In genomic region chr7:2759736-2760097, GRCh38 we compare ENCODE assay signal across 9 cellular contexts.
DNase-seq lines count a peak whose midpoint lies in the region; ATAC-seq and TF ChIP-seq lines count a peak whose summit lies in the region.
"Had no signal": no experiment of that assay in that cellular context is flagged by ENCODE, and none has a peak within 500 bp of the region (broad histone marks: within the 10 kb centered on the region; RNA-seq: fewer than 3 reads in every experiment).

No MANE protein-coding gene starts in this region.

- in situ Hi-C loops in G401 (cut with HindIII; ENCODE audit: low sequenced_read_pairs), result no loop called here

- no peak for ATAC-seq in PC-3
- no peak for ATAC-seq in foreskin keratinocyte
- ATAC-seq in GM19324 (IDR thresholded peaks at IDR 0.05; ENCODE audit: low FRiP score, unreplicated experiment), result no peak
- ATAC-seq in GM21529 (IDR thresholded peaks at IDR 0.05; ENCODE audit: unreplicated experiment), result no peak
- no peak for ATAC-seq in HG02798 (IDR thresholded peaks at IDR 0.05; ENCODE audit: poor library complexity, unreplicated experiment)

- H3K9ac ChIP-seq in PC-3 (ENCODE audit: low read length), result no peak overlapping the region

- intact Hi-C loops in PC-3 (cut with micrococcal nuclease), result loop anchor here (2.0 kb wide), 2 partner anchors 13 to 61 kb away; no protein-coding TSS in a partner anchor

- no peaks in the 10 kb centered on the region for H3K9me2 ChIP-seq in PC-3 (replicated peaks; ENCODE audit: low read length)

- no peaks in the 10 kb centered on the region for H3K27me3 ChIP-seq in PC-3 (ENCODE audit: low read length)
- no peaks in the 10 kb centered on the region for H3K27me3 ChIP-seq in foreskin keratinocyte

- H4K20me1 ChIP-seq in PC-3 (ENCODE audit: low read length), result no peaks in the 10 kb centered on the region

- BruUV-seq in PC-3 (replicated peaks; lab: Mats Ljungman, UMichigan), result no TSS peak

- CTCF ChIA-PET in PC-3 (lab: Charles Lee), result interaction anchor here (1.4 kb wide), 1 partner anchor 38 kb away, joined by 7 read pairs; no protein-coding TSS in a partner anchor

- H3K4me1 ChIP-seq in PC-3 (ENCODE audit: insufficient read depth, low read length) (peaks cover 35% of the 10 kb centered on the region), foreskin keratinocyte (peaks cover 27% of the 10 kb centered on the region)

- H3K9me3 ChIP-seq in PC-3 (ENCODE audit: low read length), result no peaks in the 10 kb centered on the region

- DNase-seq in G401 (ENCODE audit: low spot score) (peak; percentile 58), PC-3 (no peak), foreskin keratinocyte (no peak), retina (peak; percentile 66), GF-D8 (lab: John Stamatoyannopoulos, UW) (no peak)
- DNase-seq: NCI-H1436 treated with DMSO at 0.1 percent for 48 hours had no signal

- TF ChIP-seq CTCF in PC-3 (conservative IDR thresholded peaks at IDR 0.05; ENCODE audit: low read depth, low read length), result no peak
- no peak for TF ChIP-seq CTCF in foreskin keratinocyte (conservative IDR thresholded peaks at IDR 0.05)

- no peak overlapping the region for H2AFZ ChIP-seq in PC-3 (ENCODE audit: low read length)

- no peaks in the 10 kb centered on the region for H3K36me3 ChIP-seq in PC-3 (ENCODE audit: low read depth, low read length)

- H3K4me2 ChIP-seq in PC-3 (ENCODE audit: low read length), result no peak overlapping the region

- peaks cover 35% of the 10 kb centered on the region for H3K79me2 ChIP-seq in PC-3 (ENCODE audit: low read length)

- no peak overlapping the region for H3K4me3 ChIP-seq in PC-3 (ENCODE audit: low read length)

- 0 out of 2 replicates have a peak overlapping the region, but pooled peaks have one; percentile 41 for H3K27ac ChIP-seq in PC-3 (ENCODE audit: low read length)
- peak overlapping the region; percentile 95 for H3K27ac ChIP-seq in foreskin keratinocyte

- peaks cover 18% of the 10 kb centered on the region for H3F3A ChIP-seq in PC-3 (ENCODE audit: low read length, unreplicated experiment)

- POLR2A ChIA-PET in PC-3 (lab: Charles Lee; ENCODE audit: unreplicated experiment), result no interaction called here

Comparison
In these comparisons a context has a peak if more than half of its experiments do, and no peak if none do; other contexts are left out.
1. DNase-seq: peak in G401 (single experiment) and retina (single experiment); none in PC-3 (single experiment), foreskin keratinocyte (0 of 2) and GF-D8 (single experiment).